In the genomic region with DNA sequence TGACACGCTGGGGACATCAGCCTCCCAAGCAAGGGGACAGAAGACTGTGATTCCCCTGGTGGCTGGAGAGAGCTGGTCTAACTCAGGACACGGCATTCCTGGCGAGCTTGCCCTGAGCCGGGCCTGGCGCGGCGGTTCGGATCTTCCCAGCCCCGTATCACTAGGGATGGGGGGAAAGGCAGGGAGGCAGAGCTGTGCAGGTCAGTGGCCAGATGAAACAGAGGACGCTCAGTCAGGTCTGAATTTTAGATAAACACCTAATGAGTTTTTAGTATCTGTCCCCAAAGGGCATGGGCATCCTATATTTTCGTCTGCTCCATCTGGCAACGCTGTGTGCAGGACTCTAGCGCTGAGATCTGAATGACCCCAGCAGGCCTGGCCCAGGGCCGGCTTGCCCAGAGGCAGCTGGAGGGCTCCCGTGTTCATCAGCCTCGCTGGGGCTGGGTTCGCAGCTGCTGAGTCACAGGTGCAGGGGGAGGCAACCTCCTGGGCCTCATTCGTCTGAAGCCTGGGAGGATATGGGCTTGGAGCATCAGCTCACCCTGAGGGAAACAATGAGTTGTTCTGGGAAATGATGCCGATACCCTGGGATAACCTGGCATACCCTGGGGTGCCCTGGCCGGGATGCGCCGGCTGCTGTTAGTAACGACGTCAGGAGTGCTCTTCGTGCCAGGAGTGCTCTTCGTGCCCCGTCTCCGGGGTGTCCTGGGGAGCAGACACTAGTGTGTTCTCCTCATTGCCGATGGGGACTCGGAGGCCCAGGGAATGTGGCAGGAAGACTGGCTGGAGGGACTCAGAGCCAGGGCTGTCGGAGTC, we compare ENCODE assay signal across 14 cellular contexts. TPM values are rescaled to one million over a fixed set of nuclear protein-coding genes. Genes with fewer than 3 reads are reported as not detected.
DNase-seq lines count a peak whose midpoint lies in the region; ATAC-seq and TF ChIP-seq lines count a peak whose summit lies in the region.
"Had no signal": no experiment of that assay in that cellular context is flagged by ENCODE, and none has a peak within 500 bp of the region (broad histone marks: within the 10 kb centered on the region; RNA-seq: fewer than 3 reads in every experiment).

No MANE protein-coding gene starts in this region.

- H3K36me3 ChIP-seq in Panc1 (ENCODE audit: control insufficient read depth, insufficient read depth, low read length) (no peaks in the 10 kb centered on the region), upper lobe of right lung (no peaks in the 10 kb centered on the region)
- H3K36me3 ChIP-seq: tibial artery had no signal

- intact Hi-C loops in cardiac septum (cut with DNase I) = no loop called here
- intact Hi-C loops in right cardiac atrium (cut with DNase I) = no loop called here
- intact Hi-C loops in Panc1 (cut with micrococcal nuclease; ENCODE audit: unreplicated experiment) = no loop called here
- intact Hi-C loops in upper lobe of right lung (cut with DNase I) = no loop called here

- POLR2A ChIA-PET in Panc1 (lab: Charles Lee) = no interaction called here

- CTCF ChIA-PET in Panc1 (lab: Charles Lee) = no interaction called here

- WGBS in right cardiac atrium = 90% methylated on average over 31 of the region's 31 CpGs

- no TSS peak for BruUV-seq in Panc1 (replicated peaks; lab: Mats Ljungman, UMichigan)

- ATAC-seq in right cardiac atrium (no peak), Panc1 (peak; percentile 50), upper lobe of right lung (no peak)

- H3K4me3 ChIP-seq in right cardiac atrium (ENCODE audit: low read length) = no peak overlapping the region
- no peak overlapping the region for H3K4me3 ChIP-seq in Panc1 (ENCODE audit: low read depth in 2 of 2, low read length in 2 of 2)
- no peak overlapping the region for H3K4me3 ChIP-seq in upper lobe of right lung
- H3K4me3 ChIP-seq: tibial artery had no signal

- no peak for TF ChIP-seq CTCF in Panc1 (IDR thresholded peaks at IDR 0.05)
- no peak for TF ChIP-seq CTCF in upper lobe of right lung (IDR thresholded peaks at IDR 0.05)

- H3K9me3 ChIP-seq in right cardiac atrium (ENCODE audit: control insufficient read depth, low read length) (no peaks in the 10 kb centered on the region), Panc1 (ENCODE audit: control insufficient read depth, insufficient read depth, low read depth, low read length) (peaks cover 13% of the 10 kb centered on the region; the same call in 1 of the 2 replicates), upper lobe of right lung (peaks cover 6% of the 10 kb centered on the region)

- H3K4me1 ChIP-seq in right cardiac atrium (ENCODE audit: control insufficient read depth, insufficient read depth, low read length) = no peaks in the 10 kb centered on the region
- peaks cover 3% of the 10 kb centered on the region for H3K4me1 ChIP-seq in Panc1 (ENCODE audit: control insufficient read depth, insufficient read depth, low read length)
- no peaks in the 10 kb centered on the region for H3K4me1 ChIP-seq in upper lobe of right lung
- H3K4me1 ChIP-seq: tibial artery had no signal

- H3K27me3 ChIP-seq in right cardiac atrium (ENCODE audit: control insufficient read depth, insufficient read depth) (no peaks in the 10 kb centered on the region), Panc1 (ENCODE audit: control insufficient read depth, insufficient read depth, low read length) (no peaks in the 10 kb centered on the region), upper lobe of right lung (no peaks in the 10 kb centered on the region)

- H3K27ac ChIP-seq in right cardiac atrium (ENCODE audit: low read length) (no peak overlapping the region), Panc1 (ENCODE audit: low read length) (no peak overlapping the region), upper lobe of right lung (no peak overlapping the region)
- H3K27ac ChIP-seq: tibial artery had no signal

- in situ Hi-C loops in Panc1 (cut with HindIII; ENCODE audit: low pct_unique_long_range_greater_than_20kb, low sequenced_read_pairs) = no loop called here

- DNase-seq in cardiac septum (ENCODE audit: low spot score) (peak; percentile 64), right cardiac atrium (no peak), Panc1 (ENCODE audit: low read depth, low spot score) (no peak), glomerular visceral epithelial cell (ENCODE audit: extremely low spot score) (peak; percentile 36), upper lobe of right lung (peak; percentile 59), activated gamma-delta T cell (lab: John Stamatoyannopoulos, UW) (no peak), NCI-H748 treated with DMSO at 0.1 percent for 48 hours (lab: John Stamatoyannopoulos, UW) (no peak), SK-N-DZ (ENCODE audit: low spot score) (no peak)
- DNase-seq: AML-193; amniotic stem cell; effector CD8-positive, alpha-beta T cell; GOT3; head of caudate nucleus had no signal

RNA-seq across cellular contexts. Expression of a gene that starts 48.1 kb away (rescaled TPM):
- total RNA-seq in cardiac septum (21.6 TPM), right cardiac atrium (10 to 100 TPM; 18.5 to 32.2 (median 24.2) TPM), Panc1 (2021; ENCODE audit: unreplicated experiment) (234 TPM), upper lobe of right lung (160 TPM)
- 32.0 TPM for polyA plus RNA-seq in right cardiac atrium
- 556 TPM for polyA plus RNA-seq in Panc1 (2012; ENCODE audit: insufficient read length)
- polyA plus RNA-seq in SK-N-DZ (2014; cell fraction: cytosol; rRNA removed) = 30.0 and 30.5 TPM in 2 replicates
- polyA plus RNA-seq in SK-N-DZ (2014; cell fraction: nucleus; rRNA removed) = 26.6 and 30.4 TPM in 2 replicates

Comparison
In these comparisons a context has a peak if more than half of its experiments do, and no peak if none do; other contexts are left out.
1. DNase-seq: peak in cardiac septum (single experiment), glomerular visceral epithelial cell (single experiment) and upper lobe of right lung (single experiment); none in right cardiac atrium (0 of 3), Panc1 (single experiment), activated gamma-delta T cell (single experiment), NCI-H748 treated with DMSO at 0.1 percent for 48 hours (single experiment) and SK-N-DZ (single experiment).